Comparison of ENCODE assay signal across 1 cellular context in the genomic region with DNA sequence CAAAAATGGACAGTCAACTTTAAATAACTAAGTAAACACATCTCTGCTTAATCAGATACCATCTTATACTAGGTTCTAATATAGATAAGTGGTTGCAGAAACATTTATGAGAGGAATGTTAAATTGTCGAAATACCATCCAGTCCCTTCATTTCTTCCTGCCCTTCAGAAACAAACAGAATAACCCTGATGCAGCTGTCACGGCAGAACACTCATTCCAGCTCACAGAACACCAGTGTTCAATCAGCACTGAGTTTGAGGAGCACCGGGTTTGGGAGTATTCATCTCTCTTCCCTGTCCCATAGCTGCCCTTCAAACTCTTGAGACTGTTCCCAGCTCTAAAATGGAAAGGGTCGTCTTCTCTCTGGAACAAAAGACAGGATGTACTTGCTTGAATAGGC.
TF ChIP-seq lines count a peak whose summit lies in the region.

No MANE protein-coding gene starts in this region.

TF ChIP-seq in IMR-90, 13 proteins besides CTCF, POLR2A, EP300 and RAD21:
- TF ChIP-seq SMC3 (IDR thresholded peaks at IDR 0.05; ENCODE audit: low read depth, low read length) (no peak), FOS (IDR thresholded peaks at IDR 0.05; ENCODE audit: low read depth, low read length) (no peak), MAFK (IDR thresholded peaks at IDR 0.05; ENCODE audit: low read depth, low read length) (no peak), BHLHE40 (IDR thresholded peaks at IDR 0.05; ENCODE audit: low read depth, low read length) (no peak), CEBPB (IDR thresholded peaks at IDR 0.05; ENCODE audit: low read depth, low read length) (no peak)
- TF ChIP-seq, protein P1, sequence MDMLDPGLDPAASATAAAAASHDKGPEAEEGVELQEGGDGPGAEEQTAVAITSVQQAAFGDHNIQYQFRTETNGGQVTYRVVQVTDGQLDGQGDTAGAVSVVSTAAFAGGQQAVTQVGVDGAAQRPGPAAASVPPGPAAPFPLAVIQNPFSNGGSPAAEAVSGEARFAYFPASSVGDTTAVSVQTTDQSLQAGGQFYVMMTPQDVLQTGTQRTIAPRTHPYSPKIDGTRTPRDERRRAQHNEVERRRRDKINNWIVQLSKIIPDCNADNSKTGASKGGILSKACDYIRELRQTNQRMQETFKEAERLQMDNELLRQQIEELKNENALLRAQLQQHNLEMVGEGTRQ (IDR thresholded peaks at IDR 0.05; ENCODE audit: low read depth, low read length) = no peak
TF ChIP-seq in IMR-90: peak in this region for 0.
